24 cellular contexts compared by ENCODE assay signal in genomic region chr2:11355194-11356053, GRCh38.
"Had no signal": no experiment of that assay in that cellular context is flagged by ENCODE, and none has a peak within 500 bp of the region (broad histone marks: within the 10 kb centered on the region; RNA-seq: fewer than 3 reads in every experiment).

No MANE protein-coding gene starts in this region.

- H3K27ac ChIP-seq: VCaP had no signal

- H3K27me3 Mint-ChIP-seq: activated naive CD4-positive, alpha-beta T cell treated with anti-CD3 and anti-CD28 coated beads, Interleukin-2, amount 50 U/mL, for 24 hours had no signal

- H3K4me1 Mint-ChIP-seq: activated CD4-positive, alpha-beta memory T cell treated with anti-CD3 and anti-CD28 coated beads, Interleukin-2, amount 10 ng/mL, durations not matched to agents 7 days and 5 days; activated naive CD4-positive, alpha-beta T cell treated with anti-CD3 and anti-CD28 coated beads, Interleukin-2, amount 50 U/mL, for 24 hours; T-cell had no signal

- H3K9me3 Mint-ChIP-seq: activated CD4-positive, alpha-beta memory T cell treated with anti-CD3 and anti-CD28 coated beads, Interleukin-2, amount 10 ng/mL, durations not matched to agents 7 days and 5 days; activated naive CD4-positive, alpha-beta T cell treated with anti-CD3 and anti-CD28 coated beads, Interleukin-2, amount 50 U/mL, for 24 hours; T-cell had no signal

- H3K36me3 Mint-ChIP-seq: activated naive CD4-positive, alpha-beta T cell treated with anti-CD3 and anti-CD28 coated beads, Interleukin-2, amount 50 U/mL, for 24 hours; T-cell had no signal

- H3K4me3 ChIP-seq: MG63 had no signal

- H3K27me3 ChIP-seq: MG63 had no signal

- H3K9me3 ChIP-seq: MG63 had no signal

- H3K27ac Mint-ChIP-seq: activated CD4-positive, alpha-beta memory T cell treated with anti-CD3 and anti-CD28 coated beads, Interleukin-2, amount 10 ng/mL, durations not matched to agents 7 days and 5 days; activated naive CD4-positive, alpha-beta T cell treated with anti-CD3 and anti-CD28 coated beads, Interleukin-2, amount 50 U/mL, for 24 hours; T-cell had no signal

- H3K4me3 Mint-ChIP-seq: activated CD4-positive, alpha-beta memory T cell treated with anti-CD3 and anti-CD28 coated beads, Interleukin-2, amount 10 ng/mL, durations not matched to agents 7 days and 5 days; activated naive CD4-positive, alpha-beta T cell treated with anti-CD3 and anti-CD28 coated beads, Interleukin-2, amount 50 U/mL, for 24 hours; T-cell had no signal

- H3K36me3 ChIP-seq: MG63 had no signal

- DNase-seq: activated CD4-positive, alpha-beta memory T cell treated with anti-CD3 and anti-CD28 coated beads, Interleukin-2, amount 10 ng/mL, durations not matched to agents 7 days and 5 days; activated CD4-positive, alpha-beta T cell treated with anti-CD3 and anti-CD28 coated beads, Interleukin-2, amount 50 U/mL, for 1 hour; activated CD4-positive, CD25-positive, alpha-beta regulatory T cell; activated CD8-positive, alpha-beta memory T cell treated with anti-CD3 and anti-CD28 coated beads, Interleukin-2, amount 50 U/mL, for 4 hours; activated effector memory CD4-positive, alpha-beta T cell treated with Interleukin-2 at 50 U/mL for 16 hours; activated naive CD4-positive, alpha-beta T cell; activated T-cell treated with anti-CD3 and anti-CD28 coated beads, Interleukin-2, amount 50 U/mL, for 1 hour; aorta; central memory CD4-positive, alpha-beta T cell; MG63; MV-4-11; NCI-H1092 treated with DMSO at 0.1 percent for 48 hours; NCI-H1417 treated with DMSO at 0.1 percent for 48 hours; NCI-H1694 treated with DMSO at 0.1 percent for 48 hours; NCI-H2029 treated with DMSO at 0.1 percent for 48 hours; NCI-H345; NCI-H510A; NCI-H526 treated with DMSO at 0.1 percent for 48 hours; NCI-H82; SIG-M5; T-cell had no signal

- ATAC-seq: T-cell had no signal

- FAIRE-seq: bronchial epithelial cell had no signal
